In the genomic region with DNA sequence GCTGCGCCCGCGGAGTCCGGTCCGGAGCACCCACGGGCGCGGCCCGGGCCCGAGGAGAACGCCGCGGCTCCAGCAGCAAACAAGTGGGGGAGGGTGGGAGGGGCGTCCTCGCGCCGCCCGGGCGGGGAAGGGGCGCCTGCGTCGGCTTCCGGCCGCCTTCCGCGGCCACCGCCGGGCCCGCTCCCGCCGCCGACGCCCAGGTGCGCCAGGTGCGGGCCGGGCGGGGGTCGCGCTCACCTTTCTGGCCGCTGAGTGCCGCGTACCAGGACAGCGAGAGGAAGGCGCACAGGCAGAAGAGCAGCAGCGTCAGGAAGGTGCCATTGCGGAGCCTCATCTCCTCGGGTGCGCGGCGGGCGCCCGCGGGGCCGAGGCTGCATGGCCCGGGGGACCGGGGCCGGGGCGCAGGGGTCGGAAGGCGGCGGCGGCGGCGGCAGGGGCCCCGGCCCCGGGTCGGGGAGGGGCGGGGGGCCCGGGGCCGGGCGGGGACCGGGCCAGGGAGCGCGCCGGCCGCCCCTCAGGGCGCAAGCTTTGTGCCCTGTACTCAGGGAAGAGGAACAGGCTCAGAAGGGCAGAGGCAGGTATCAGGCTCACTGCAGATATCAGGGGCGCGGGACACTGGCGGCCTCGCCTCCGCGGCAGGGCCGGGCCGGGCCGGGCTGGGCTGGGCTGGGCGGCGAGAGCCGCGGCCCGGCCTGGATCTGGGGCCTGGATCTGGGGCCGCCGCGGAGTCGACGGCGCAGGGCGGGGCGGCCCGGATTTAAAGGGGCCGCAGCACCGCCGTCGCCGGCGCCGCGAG, we compare ENCODE assay signal across 8 cellular contexts. TPM values are rescaled to one million over a fixed set of nuclear protein-coding genes. Genes with fewer than 3 reads are reported as not detected.
DNase-seq lines count a peak whose midpoint lies in the region; ATAC-seq and TF ChIP-seq lines count a peak whose summit lies in the region.

TSS of gene MGAT4B (minus strand) at position 617 of the 796 bp plus-strand sequence. CDS start at position 334, 283 bp downstream.

- H2AFZ ChIP-seq in parathyroid adenoma: peak within 1 kb of the TSS; percentile 80

- DNase-seq in HuH-7 (ENCODE audit: low spot score) (peak; percentile 85), SK-MEL-5 (ENCODE audit: low read depth, low spot score) (peak; percentile 56), amygdala (lab: John Stamatoyannopoulos, UW) (peak in 36 of 56 donors; percentile 28 to 80 (median 55)), left cardiac atrium (peak; percentile 82), NCI-H2107 treated with DMSO at 0.1 percent for 48 hours (lab: John Stamatoyannopoulos, UW; ENCODE audit: unreplicated experiment) (no peak)

- intact Hi-C loops in left cardiac atrium (cut with DNase I): no loop called here

- peak within 1 kb of the TSS; percentile 70 for H3K4me3 ChIP-seq in parathyroid adenoma (ENCODE audit: low read depth, low read length)

- in situ Hi-C loops in SK-MEL-5 (cut with HindIII; ENCODE audit: low pct_unique_long_range_greater_than_20kb, low sequenced_read_pairs): no loop called here

- ATAC-seq in GM21576 (IDR thresholded peaks at IDR 0.05; ENCODE audit: unreplicated experiment): peak; percentile 52
- peak; percentile 88 to 95 for ATAC-seq in left cardiac atrium

- peaks cover 9% of the 10 kb centered on the region for H3K4me1 ChIP-seq in ES-I3 (ENCODE audit: insufficient read depth, low read length)
- peaks cover 11% of the 10 kb centered on the region for H3K4me1 ChIP-seq in parathyroid adenoma

- TF ChIP-seq CTCF in parathyroid adenoma (IDR thresholded peaks at IDR 0.05): no peak

- H3K27ac ChIP-seq in parathyroid adenoma: peak within 1 kb of the TSS; percentile 54

- H3K9ac ChIP-seq in ES-I3 (ENCODE audit: low read depth, low read length) (peak within 1 kb of the TSS; percentile 88), parathyroid adenoma (peak within 1 kb of the TSS; percentile 8)

- H3K9me3 ChIP-seq in ES-I3 (ENCODE audit: control insufficient read depth, insufficient read depth, low read length): no peaks in the 10 kb centered on the region
- H3K9me3 ChIP-seq in parathyroid adenoma (ENCODE audit: control insufficient read depth, low read length): no peaks in the 10 kb centered on the region

- no peaks in the 10 kb centered on the region for H3K27me3 ChIP-seq in parathyroid adenoma (ENCODE audit: control insufficient read depth, insufficient read depth, low read length)

- H3K36me3 ChIP-seq in ES-I3 (ENCODE audit: insufficient read depth, low read length): no peaks in the 10 kb centered on the region
- no peaks in the 10 kb centered on the region for H3K36me3 ChIP-seq in parathyroid adenoma (ENCODE audit: control insufficient read depth, insufficient read depth, low read length)

- H3K79me2 ChIP-seq in parathyroid adenoma: peaks cover 27% of the 10 kb centered on the region

- peak within 1 kb of the TSS; percentile 97 for H3K4me2 ChIP-seq in parathyroid adenoma (ENCODE audit: low read length)

RNA-seq across cellular contexts. Expression of gene MGAT4B, which starts in this region (rescaled TPM):
- 87.6 and 90.0 TPM in 2 replicates for total RNA-seq in SK-MEL-5 (2014; rRNA removed; shearing (Covaris generic))
- 174 and 175 TPM in 2 replicates for polyA plus RNA-seq in SK-MEL-5 (2015; cell fraction: cytosol; rRNA removed)
- polyA plus RNA-seq in SK-MEL-5 (2015; cell fraction: nucleus; rRNA removed): 200 and 219 TPM in 2 replicates
- total RNA-seq in left cardiac atrium: 10 to 100 TPM; 66.5 to 85.9 TPM
